ENCODE assay signal across 1 cellular context in the genomic region with DNA sequence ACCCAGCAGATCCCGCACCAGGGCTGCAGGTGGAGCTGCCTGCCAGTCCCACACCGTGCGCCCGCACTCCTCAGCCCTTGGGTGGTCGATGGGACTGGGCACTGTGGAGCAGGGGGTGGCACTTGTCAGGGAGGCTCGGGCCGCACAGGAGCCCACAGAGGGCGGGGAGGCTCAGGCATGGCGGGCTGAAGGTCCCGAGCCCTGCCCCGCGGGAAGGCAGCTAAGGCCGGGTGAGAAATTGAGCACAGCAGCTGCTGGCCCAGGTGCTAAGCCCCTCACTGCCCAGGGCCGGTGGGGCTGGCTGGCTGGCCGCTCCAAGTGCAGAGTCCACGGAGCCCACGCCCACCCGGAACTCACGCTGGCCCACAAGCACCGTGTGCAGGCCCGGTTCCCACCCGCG. TPM values are rescaled to one million over a fixed set of nuclear protein-coding genes. Genes with fewer than 3 reads are reported as not detected.
"Had no signal": no experiment of that assay in that cellular context is flagged by ENCODE, and none has a peak within 500 bp of the region (broad histone marks: within the 10 kb centered on the region; RNA-seq: fewer than 3 reads in every experiment).

No MANE protein-coding gene starts in this region.

RNA-seq across cellular contexts. Expression of gene NPHP1, which starts 14.6 kb away (rescaled TPM):
- total RNA-seq: T-helper 2 cell treated with Interferon-gamma antibody and Interleukin-4, amounts not matched to agents 100 ng/mL and 5 ng/mL, for 36 hours had no signal
